Comparison of ENCODE assay signal across 1 cellular context in genomic region chrX:129139837-129140679, GRCh38.
TF ChIP-seq lines count a peak whose summit lies in the region.

No MANE protein-coding gene starts in this region.

TF ChIP-seq in HepG2, 621 proteins besides CTCF, POLR2A, EP300 and RAD21 (continued from another document):
- TF ChIP-seq ARID3A (IDR thresholded peaks at IDR 0.05; ENCODE audit: low read depth, low read length), result peak; percentile 51; the same call in 1 of the 2 replicates
- no peak for TF ChIP-seq MXI1 (IDR thresholded peaks at IDR 0.05; ENCODE audit: borderline replicate concordance, low read depth, low read length)
- no peak for TF ChIP-seq MYNN (CRISPR knock-in tag; IDR thresholded peaks at IDR 0.05; ENCODE audit: low read depth)
- TF ChIP-seq ZNF253 (CRISPR knock-in tag; IDR thresholded peaks at IDR 0.05; ENCODE audit: borderline replicate concordance), result no peak
- no peak; the same call in 1 of the 2 replicates for TF ChIP-seq NR2C2 (CRISPR knock-in tag; IDR thresholded peaks at IDR 0.05; ENCODE audit: borderline replicate concordance)
- peak; percentile 33; the same call in 1 of the 2 replicates for TF ChIP-seq CEBPG (CRISPR knock-in tag; IDR thresholded peaks at IDR 0.05)
- TF ChIP-seq ZNF572 (CRISPR knock-in tag; IDR thresholded peaks at IDR 0.05), result no peak
- peak; percentile 32; the same call in 1 of the 2 replicates for TF ChIP-seq SOX13 (IDR thresholded peaks at IDR 0.05)
- TF ChIP-seq SOX13 (CRISPR knock-in tag; conservative IDR thresholded peaks at IDR 0.05 in 1 of 2, IDR thresholded peaks at IDR 0.05 in 1 of 2), result peak in 1 of 2 experiments; percentile 72; a peak in 2 of 4 replicates
- no peak for TF ChIP-seq YEATS2 (CRISPR knock-in tag; IDR thresholded peaks at IDR 0.05; ENCODE audit: borderline replicate concordance)
- TF ChIP-seq ZNF44 (CRISPR knock-in tag; IDR thresholded peaks at IDR 0.05), result no peak
- TF ChIP-seq NR2F1 (CRISPR knock-in tag; IDR thresholded peaks at IDR 0.05), result peak in 1 of 2 experiments; percentile 18; a peak in 1 of 4 replicates
- no peak for TF ChIP-seq MBNL3 (CRISPR knock-in tag; conservative IDR thresholded peaks at IDR 0.05)
- TF ChIP-seq CEBPZ (IDR thresholded peaks at IDR 0.05; ENCODE audit: low read length), result no peak
- TF ChIP-seq ZIK1 (CRISPR knock-in tag; IDR thresholded peaks at IDR 0.05; ENCODE audit: borderline replicate concordance, low read depth), result no peak
- no peak for TF ChIP-seq ZNF850 (CRISPR knock-in tag; conservative IDR thresholded peaks at IDR 0.05)
- peak; percentile 82 for TF ChIP-seq RXRB (CRISPR knock-in tag; IDR thresholded peaks at IDR 0.05; ENCODE audit: borderline replicate concordance)
- peak; percentile 75 for TF ChIP-seq ZMYM4 (CRISPR knock-in tag; IDR thresholded peaks at IDR 0.05)
- 0 out of 2 replicates have a peak, but pooled peaks have one; percentile 24 for TF ChIP-seq RCOR2 (CRISPR knock-in tag; IDR thresholded peaks at IDR 0.05)
- TF ChIP-seq PTBP1 (IDR thresholded peaks at IDR 0.05; ENCODE audit: low read depth, low read length, poor library complexity, severe bottlenecking), result no peak
- TF ChIP-seq SOX5 (CRISPR knock-in tag; IDR thresholded peaks at IDR 0.05; ENCODE audit: borderline replicate concordance), result peak; percentile 74; the same call in 1 of the 2 replicates
- peak; percentile 85 for TF ChIP-seq AHDC1 (CRISPR knock-in tag; IDR thresholded peaks at IDR 0.05; ENCODE audit: borderline replicate concordance)
- TF ChIP-seq NFIC (IDR thresholded peaks at IDR 0.05; ENCODE audit: low read length), result peak; percentile 88; the same call in 1 of the 2 replicates
